Comparison of ENCODE assay signal across 8 cellular contexts in the genomic region with DNA sequence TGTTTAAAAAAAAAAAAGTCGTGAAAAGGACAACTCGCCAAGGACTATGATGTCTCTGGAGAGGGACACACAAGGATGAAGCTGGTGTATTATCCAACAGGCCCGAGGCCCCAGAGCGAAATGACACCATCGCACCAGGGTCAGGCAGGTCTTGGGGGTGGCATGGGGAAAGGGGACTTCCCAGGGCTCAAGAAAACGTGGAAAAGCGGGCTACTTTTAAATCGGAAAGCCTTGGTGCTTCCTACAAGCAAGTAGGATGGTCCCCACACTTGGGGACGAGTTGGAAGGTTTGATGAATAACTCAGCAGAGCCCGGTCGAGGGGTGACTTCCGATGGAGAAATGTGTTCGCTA. TPM values are rescaled to one million over a fixed set of nuclear protein-coding genes. Genes with fewer than 3 reads are reported as not detected.
DNase-seq lines count a peak whose midpoint lies in the region; ATAC-seq, FAIRE-seq and TF ChIP-seq lines count a peak whose summit lies in the region.

No MANE protein-coding gene starts in this region.

- H3K9me3 ChIP-seq in small intestine (ENCODE audit: control insufficient read depth, low read depth) = no peaks in the 10 kb centered on the region

- peaks cover 1 to 31% of the 10 kb centered on the region in 2 donors for H3K4me1 ChIP-seq in small intestine (ENCODE audit: control insufficient read depth in 2 of 2, insufficient read depth in 1 of 2, low read depth in 1 of 2, low read length in 1 of 2)

- H3K36me3 Mint-ChIP-seq in activated T-helper 17 cell treated with anti-CD3 and anti-CD28 coated beads, Interleukin-2, amount 50 U/mL, for 72 hours (ENCODE audit: low read depth) = peaks cover 59% of the 10 kb centered on the region

- peaks cover 19% of the 10 kb centered on the region for H3K4me1 Mint-ChIP-seq in activated T-helper 17 cell treated with anti-CD3 and anti-CD28 coated beads, Interleukin-2, amount 50 U/mL, for 72 hours

- H3K27me3 Mint-ChIP-seq in activated T-helper 17 cell treated with anti-CD3 and anti-CD28 coated beads, Interleukin-2, amount 50 U/mL, for 72 hours = no peaks in the 10 kb centered on the region

- ATAC-seq in HG03045 (IDR thresholded peaks at IDR 0.05; ENCODE audit: unreplicated experiment) = peak; percentile 1
- peak; percentile 8 for ATAC-seq in activated T-helper 17 cell treated with anti-CD3 and anti-CD28 coated beads, Interleukin-2, amount 50 U/mL, for 72 hours (replicated peaks)
- ATAC-seq in GM19452 (IDR thresholded peaks at IDR 0.05; ENCODE audit: unreplicated experiment) = no peak

- DNase-seq in GM06990 (ENCODE audit: extremely low read depth, insufficient read length) = no peak
- DNase-seq in small intestine = peak; percentile 31
- DNase-seq in cerebellar cortex (ENCODE audit: low spot score) = no peak
- DNase-seq in SIG-M5 treated with dmso at 0.1 percent for 504 hours (lab: John Stamatoyannopoulos, UW; ENCODE audit: unreplicated experiment) = no peak

- H3K27ac ChIP-seq in small intestine (ENCODE audit: low read depth in 1 of 2, low read length in 1 of 2) = peak overlapping the region; percentile 3 to 85

- H3K9me3 Mint-ChIP-seq in activated T-helper 17 cell treated with anti-CD3 and anti-CD28 coated beads, Interleukin-2, amount 50 U/mL, for 72 hours = no peaks in the 10 kb centered on the region

- peak overlapping the region; percentile 94 for H3K4me3 Mint-ChIP-seq in activated T-helper 17 cell treated with anti-CD3 and anti-CD28 coated beads, Interleukin-2, amount 50 U/mL, for 72 hours

- FAIRE-seq in small intestine (lab: Jason Lieb, UNC) = no peak

- H3K36me3 ChIP-seq in GM06990 (ENCODE audit: control insufficient read depth, insufficient read depth, low read length) (peaks cover 5% of the 10 kb centered on the region; the same call in 1 of the 2 replicates), small intestine (ENCODE audit: control insufficient read depth in 2 of 2, insufficient read depth in 2 of 2, low read length in 2 of 2) (peaks cover 9 to 11% of the 10 kb centered on the region in 2 donors)

- H3K27me3 ChIP-seq in GM06990 (replicated peaks; ENCODE audit: control insufficient read depth, insufficient read depth, low read length) = no peaks in the 10 kb centered on the region
- no peaks in the 10 kb centered on the region for H3K27me3 ChIP-seq in small intestine (ENCODE audit: control insufficient read depth in 2 of 2, insufficient read depth in 2 of 2, low read length in 2 of 2)

- no peak for TF ChIP-seq CTCF in GM06990 (IDR thresholded peaks at IDR 0.05; ENCODE audit: insufficient read depth, low read length, poor library complexity, severe bottlenecking)

- H3K4me3 ChIP-seq in GM06990 (replicated peaks; ENCODE audit: low read depth, low read length) (peak overlapping the region; percentile 83), iPS-11a (ENCODE audit: low read depth, low read length) (peak overlapping the region; percentile 84), small intestine (ENCODE audit: low read depth in 1 of 2, low read length in 2 of 2) (peak overlapping the region; percentile 83 to 85)

- whole genome bisulfite sequencing in small intestine, 3 donors = 1 to 2% (median 1%) methylated on average over 13 of the region's 13 CpGs

- H3K27ac Mint-ChIP-seq in activated T-helper 17 cell treated with anti-CD3 and anti-CD28 coated beads, Interleukin-2, amount 50 U/mL, for 72 hours = peak overlapping the region; percentile 99

RNA-seq across cellular contexts. Expression of a gene that starts 0.5 kb away (rescaled TPM):
- 10 to 100 TPM; 41.9 to 52.9 TPM for total RNA-seq in activated T-helper 17 cell treated with anti-CD3 and anti-CD28 coated beads, Interleukin-2, amount 50 U/mL, for 72 hours
- 10 to 100 TPM; 43.4 to 68.4 (median 44.9) TPM for polyA plus RNA-seq in small intestine
